In genomic region chr7:5793361-5794072, GRCh38 we compare ENCODE assay signal across 10 cellular contexts.
"Had no signal": no experiment of that assay in that cellular context is flagged by ENCODE, and none has a peak within 500 bp of the region (broad histone marks: within the 10 kb centered on the region; RNA-seq: fewer than 3 reads in every experiment).

No MANE protein-coding gene starts in this region.

- H3K4me3 ChIP-seq: GM23248, GM23338, HAP-1 had no signal

- FAIRE-seq: H1, H54 had no signal

- H2AFZ ChIP-seq: GM23248, GM23338 had no signal

- H3K9ac ChIP-seq: GM23248 had no signal

- H3K27ac ChIP-seq: GM23248 had no signal

- H3K9me3 ChIP-seq: HAP-1 had no signal

- ATAC-seq: GM23338, HCT116 had no signal

- DNase-seq: GM23248, GOT3, H9, HCEC 1CT, HFFc6 had no signal

- H3K4me2 ChIP-seq: GM23338 had no signal

- H3K36me3 ChIP-seq: HAP-1 had no signal
